8 cellular contexts compared by ENCODE assay signal in the genomic region with DNA sequence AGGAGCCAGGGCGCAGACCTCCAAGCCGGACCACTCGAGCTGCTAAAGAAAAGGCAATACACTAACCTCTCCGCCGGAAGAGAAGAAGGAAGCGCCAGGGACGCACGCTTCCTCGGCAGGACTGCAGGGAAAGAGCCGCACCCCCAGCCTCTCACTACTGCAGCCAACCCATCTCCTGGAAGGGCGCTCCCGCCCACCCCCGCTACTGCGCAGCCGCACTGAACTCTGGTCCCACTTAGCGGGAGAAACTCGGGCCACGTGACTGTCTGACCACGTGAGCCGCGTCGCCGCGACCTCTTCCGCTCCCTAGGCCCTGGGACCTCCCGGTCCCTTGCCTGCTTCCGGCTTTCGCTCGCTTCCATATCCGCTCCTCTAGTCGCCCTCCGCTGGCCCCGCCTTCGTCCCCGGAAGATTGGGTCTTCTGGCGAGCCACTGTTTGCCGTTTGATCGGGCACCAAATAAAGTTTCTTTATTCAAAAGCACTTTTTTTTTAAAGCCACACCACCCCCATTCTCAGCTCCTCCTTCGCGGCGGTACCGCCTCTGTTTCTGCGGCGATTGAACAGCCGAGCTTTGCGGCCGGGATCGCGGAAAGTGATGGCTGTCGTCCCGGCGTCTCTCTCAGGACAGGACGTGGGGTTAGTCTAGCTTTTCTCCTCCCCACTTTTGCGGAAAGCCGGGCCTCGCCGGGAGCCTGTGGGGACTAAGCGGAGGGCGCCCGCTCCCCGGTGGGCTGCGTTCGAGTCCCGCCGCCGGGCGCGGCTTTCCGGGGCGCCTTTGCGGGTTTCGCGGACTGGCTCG. TPM values are rescaled to one million over a fixed set of nuclear protein-coding genes. Genes with fewer than 3 reads are reported as not detected.
DNase-seq lines count a peak whose midpoint lies in the region; ATAC-seq and TF ChIP-seq lines count a peak whose summit lies in the region.

A gene with protein sequence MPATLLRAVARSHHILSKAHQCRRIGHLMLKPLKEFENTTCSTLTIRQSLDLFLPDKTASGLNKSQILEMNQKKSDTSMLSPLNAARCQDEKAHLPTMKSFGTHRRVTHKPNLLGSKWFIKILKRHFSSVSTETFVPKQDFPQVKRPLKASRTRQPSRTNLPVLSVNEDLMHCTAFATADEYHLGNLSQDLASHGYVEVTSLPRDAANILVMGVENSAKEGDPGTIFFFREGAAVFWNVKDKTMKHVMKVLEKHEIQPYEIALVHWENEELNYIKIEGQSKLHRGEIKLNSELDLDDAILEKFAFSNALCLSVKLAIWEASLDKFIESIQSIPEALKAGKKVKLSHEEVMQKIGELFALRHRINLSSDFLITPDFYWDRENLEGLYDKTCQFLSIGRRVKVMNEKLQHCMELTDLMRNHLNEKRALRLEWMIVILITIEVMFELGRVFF (minus strand): TSS at position 177 of the 800 bp plus-strand sequence. CDS start 6,315 bp downstream, outside the sequence.

- peak within 1 kb of the TSS; percentile 90 for H3K27ac Mint-ChIP-seq in activated T-helper 1 cell treated with anti-CD3 and anti-CD28 coated beads, Interleukin-12 subunit alpha, Interleukin-12 subunit beta, Interleukin-2, Interleukin-4 antibody, amounts not matched to agents 30 ng/mL and 10 ng/mL and 1 ng/mL, durations not matched to agents 14 hours and 24 hours and 36 hours

- H3F3A ChIP-seq in GM23248 (ENCODE audit: insufficient read depth): peaks cover 19% of the 10 kb centered on the region; the same call in 1 of the 2 replicates

- H3K9me3 ChIP-seq in DND-41 (ENCODE audit: insufficient read depth, low read length, severe bottlenecking) (no peaks in the 10 kb centered on the region), GM23248 (ENCODE audit: low read depth) (no peaks in the 10 kb centered on the region), esophagus squamous epithelium (no peaks in the 10 kb centered on the region)

- H3K4me1 ChIP-seq in DND-41 (ENCODE audit: insufficient read depth, low read length) (peaks cover 31% of the 10 kb centered on the region), GM23248 (ENCODE audit: insufficient read depth) (peaks cover 13% of the 10 kb centered on the region), esophagus squamous epithelium (peaks cover 8 to 34% (median 12%) of the 10 kb centered on the region in 3 donors)

- intact Hi-C loops in activated T-helper 1 cell treated with anti-CD3 and anti-CD28 coated beads, Interleukin-12 subunit alpha, Interleukin-12 subunit beta, Interleukin-2, Interleukin-4 antibody, amounts not matched to agents 30 ng/mL and 10 ng/mL and 1 ng/mL, durations not matched to agents 14 hours and 24 hours and 36 hours (cut with micrococcal nuclease): loop anchor here (1.0 to 10.0 kb wide), 13 partner anchors 24 to 1705 kb away; a partner anchor contains a TSS
- intact Hi-C loops in esophagus squamous epithelium (cut with DNase I): no loop called here

- WGBS in GM23248 (ENCODE audit: low coverage in 1 of 2, low lambda C conversion rate in 2 of 2, missing lambda C conversion rate in 2 of 2), 2 experiments: 1% methylated on average over 62 of the region's 74 CpGs
- WGBS in esophagus squamous epithelium, 2 donors: 1% methylated on average over 40 to 44 of the region's 74 CpGs

- H3K4me3 Mint-ChIP-seq in activated T-helper 1 cell treated with anti-CD3 and anti-CD28 coated beads, Interleukin-12 subunit alpha, Interleukin-12 subunit beta, Interleukin-2, Interleukin-4 antibody, amounts not matched to agents 30 ng/mL and 10 ng/mL and 1 ng/mL, durations not matched to agents 14 hours and 24 hours and 36 hours: peak within 1 kb of the TSS; percentile 97

- H4K20me1 ChIP-seq in DND-41 (ENCODE audit: insufficient read depth, low read length): no peaks in the 10 kb centered on the region
- no peaks in the 10 kb centered on the region for H4K20me1 ChIP-seq in GM23248 (ENCODE audit: insufficient read depth)

- TF ChIP-seq POLR2A in esophagus squamous epithelium (IDR thresholded peaks at IDR 0.05): peak in 3 of 4 donors; percentile 8 to 73 (median 69)

- H3K9me2 ChIP-seq in GM23248 (ENCODE audit: insufficient read depth): no peaks in the 10 kb centered on the region

- H2AFZ ChIP-seq in DND-41 (ENCODE audit: low read depth, low read length) (peak within 1 kb of the TSS; percentile 83), GM23248 (peak within 1 kb of the TSS; percentile 95)

- H3K27me3 ChIP-seq in DND-41 (ENCODE audit: insufficient read depth, low read length, poor library complexity): no peaks in the 10 kb centered on the region
- H3K27me3 ChIP-seq in GM23248 (replicated peaks; ENCODE audit: insufficient read depth): no peaks in the 10 kb centered on the region
- H3K27me3 ChIP-seq in esophagus squamous epithelium: no peaks in the 10 kb centered on the region

- H3K4me3 ChIP-seq in DND-41 (ENCODE audit: low read depth in 1 of 2, low read length in 2 of 2) (peak within 1 kb of the TSS; percentile 92 to 97), GM23248 (peak within 1 kb of the TSS; percentile 89), esophagus squamous epithelium (peak within 1 kb of the TSS; percentile 75 to 91 (median 84))

- DNase-seq in DND-41: peak; percentile 100
- DNase-seq in GM23248: peak; percentile 100
- DNase-seq in Kasumi-1 (lab: John Stamatoyannopoulos, UW): peak; percentile 99 to 100
- DNase-seq in RPMI7951 (ENCODE audit: low read depth): peak; percentile 100
- DNase-seq in activated T-helper 1 cell treated with anti-CD3 and anti-CD28 coated beads, Interleukin-12 subunit alpha, Interleukin-12 subunit beta, Interleukin-2, Interleukin-4 antibody, amounts not matched to agents 30 ng/mL and 10 ng/mL and 1 ng/mL, durations not matched to agents 14 hours and 24 hours and 36 hours (ENCODE audit: low spot score): peak; percentile 99
- peak; percentile 97 for DNase-seq in esophagus squamous epithelium (lab: John Stamatoyannopoulos, UW)
- peak; percentile 100 for DNase-seq in myocyte (ENCODE audit: low read depth)
- peak; percentile 98 to 99 for DNase-seq in stimulated activated CD8-positive, alpha-beta memory T cell treated with anti-CD3 and anti-CD28 coated beads, Interleukin-7, amount 100 ng/mL, for 48 hours (ENCODE audit: extremely low read depth in 1 of 2, low read depth in 1 of 2)

- in situ Hi-C loops in GM23248 (cut with MboI): no loop called here

- peak; percentile 95 for ATAC-seq in DND-41 (ENCODE audit: insufficient read depth, low read depth)

- peaks cover 29% of the 10 kb centered on the region for H3K4me1 Mint-ChIP-seq in activated T-helper 1 cell treated with anti-CD3 and anti-CD28 coated beads, Interleukin-12 subunit alpha, Interleukin-12 subunit beta, Interleukin-2, Interleukin-4 antibody, amounts not matched to agents 30 ng/mL and 10 ng/mL and 1 ng/mL, durations not matched to agents 14 hours and 24 hours and 36 hours (ENCODE audit: low read depth)

- peaks cover 7% of the 10 kb centered on the region for H3K36me3 ChIP-seq in DND-41 (ENCODE audit: insufficient read depth, low read length)
- H3K36me3 ChIP-seq in GM23248 (ENCODE audit: low read depth): no peaks in the 10 kb centered on the region
- peaks cover 0 to 7% (median 0%) of the 10 kb centered on the region in 3 donors for H3K36me3 ChIP-seq in esophagus squamous epithelium

- H3K27ac ChIP-seq in DND-41 (ENCODE audit: low read length) (peak within 1 kb of the TSS; percentile 85), GM23248 (peak within 1 kb of the TSS; percentile 86), esophagus squamous epithelium (peak within 1 kb of the TSS; percentile 92 to 97 (median 95))

- peaks cover 13% of the 10 kb centered on the region for H3K36me3 Mint-ChIP-seq in activated T-helper 1 cell treated with anti-CD3 and anti-CD28 coated beads, Interleukin-12 subunit alpha, Interleukin-12 subunit beta, Interleukin-2, Interleukin-4 antibody, amounts not matched to agents 30 ng/mL and 10 ng/mL and 1 ng/mL, durations not matched to agents 14 hours and 24 hours and 36 hours (ENCODE audit: low read depth)

- peaks cover 70% of the 10 kb centered on the region for H3K79me2 ChIP-seq in DND-41 (ENCODE audit: insufficient read depth, low read length)
- H3K79me2 ChIP-seq in GM23248 (ENCODE audit: insufficient read depth): peaks cover 86% of the 10 kb centered on the region

- peaks cover 4% of the 10 kb centered on the region for H3K27me3 Mint-ChIP-seq in activated T-helper 1 cell treated with anti-CD3 and anti-CD28 coated beads, Interleukin-12 subunit alpha, Interleukin-12 subunit beta, Interleukin-2, Interleukin-4 antibody, amounts not matched to agents 30 ng/mL and 10 ng/mL and 1 ng/mL, durations not matched to agents 14 hours and 24 hours and 36 hours (ENCODE audit: insufficient read depth)

- H3K4me2 ChIP-seq in DND-41 (ENCODE audit: insufficient read depth, low read length) (peak within 1 kb of the TSS; percentile 90), GM23248 (ENCODE audit: unreplicated experiment) (peak within 1 kb of the TSS; percentile 97)

- H3K9me3 Mint-ChIP-seq in activated T-helper 1 cell treated with anti-CD3 and anti-CD28 coated beads, Interleukin-12 subunit alpha, Interleukin-12 subunit beta, Interleukin-2, Interleukin-4 antibody, amounts not matched to agents 30 ng/mL and 10 ng/mL and 1 ng/mL, durations not matched to agents 14 hours and 24 hours and 36 hours: no peaks in the 10 kb centered on the region

- TF ChIP-seq CTCF in DND-41 (IDR thresholded peaks at IDR 0.05; ENCODE audit: borderline replicate concordance, extremely low read depth, low read length, poor library complexity, severe bottlenecking) (no peak), esophagus squamous epithelium (IDR thresholded peaks at IDR 0.05) (peak in 1 of 6 experiments; percentile 34)

- H3K9ac ChIP-seq in DND-41 (ENCODE audit: low read depth, low read length) (peak within 1 kb of the TSS; percentile 83), GM23248 (peak within 1 kb of the TSS; percentile 90)

RNA-seq across cellular contexts. Expression of the gene that starts here (rescaled TPM):
- total RNA-seq in GM23248 (2014; rRNA removed; shearing (Covaris generic)): 29.9 and 31.1 TPM in 2 replicates
- 25.6 and 30.6 TPM in 2 replicates for polyA plus RNA-seq in GM23248 (2016; fragmentation: Nextera tagmentation; extraction: Ambion mirVana)
- 36.6 and 39.8 TPM in 2 replicates for total RNA-seq in RPMI7951 (2014; rRNA removed; shearing (Covaris generic))
- 20.0 and 20.5 TPM in 2 replicates for total RNA-seq in activated T-helper 1 cell treated with anti-CD3 and anti-CD28 coated beads, Interleukin-12 subunit alpha, Interleukin-12 subunit beta, Interleukin-2, Interleukin-4 antibody, amounts not matched to agents 30 ng/mL and 10 ng/mL and 1 ng/mL, durations not matched to agents 14 hours and 24 hours and 36 hours
- total RNA-seq in esophagus squamous epithelium (10 to 100 TPM in 3 of 4 donors, 1 to 10 TPM in 1; 4.6 to 25.9 (median 15.3) TPM), myocyte (18.1 and 25.3 TPM in 2 replicates)
- 16.4 TPM for polyA plus RNA-seq in myocyte (2012)

Comparison
In these comparisons a context has a peak if more than half of its experiments do, and no peak if none do; other contexts are left out.
1. Peak in every context shown above with its lines: DNase-seq, ATAC-seq, H3K4me3 ChIP-seq and H3K27ac ChIP-seq.